ENCODE assay signal across 12 cellular contexts in genomic region chr5:168874713-168875380, GRCh38.
DNase-seq lines count a peak whose midpoint lies in the region; ATAC-seq and TF ChIP-seq lines count a peak whose summit lies in the region.
"Had no signal": no experiment of that assay in that cellular context is flagged by ENCODE, and none has a peak within 500 bp of the region (broad histone marks: within the 10 kb centered on the region; RNA-seq: fewer than 3 reads in every experiment).

No MANE protein-coding gene starts in this region.

- POLR2A ChIA-PET in AG04449 (lab: Yijun Ruan, JAX) = no interaction called here
- POLR2A ChIA-PET in CD8-positive, alpha-beta memory T cell (lab: Charles Lee) = no interaction called here

- H3F3A ChIP-seq in GM23248 (ENCODE audit: insufficient read depth) = no peaks in the 10 kb centered on the region

- H2AFZ ChIP-seq in GM23248 = no peak overlapping the region

- H3K27me3 ChIP-seq in GM23248 (replicated peaks; ENCODE audit: insufficient read depth) = no peaks in the 10 kb centered on the region
- no peaks in the 10 kb centered on the region for H3K27me3 ChIP-seq in CD8-positive, alpha-beta memory T cell (ENCODE audit: insufficient read depth, low read length, poor library complexity, severe bottlenecking)
- H3K27me3 ChIP-seq: sigmoid colon had no signal

- DNase-seq in AG04449 (ENCODE audit: low read depth, low spot score) (no peak), GM23248 (peak; percentile 23), RKO (ENCODE audit: low spot score) (peak; percentile 45), glomerular visceral epithelial cell (ENCODE audit: extremely low spot score) (peak; percentile 6)
- DNase-seq in CD8-positive, alpha-beta memory T cell = no peak
- DNase-seq: activated CD4-positive, alpha-beta T cell treated with anti-CD3 and anti-CD28 coated beads for 1 hour; activated naive CD4-positive, alpha-beta T cell treated with anti-CD3 and anti-CD28 coated beads for 36 hours; NCI-H1092 treated with DMSO at 0.1 percent for 48 hours; sigmoid colon had no signal

- in situ Hi-C loops in GM23248 (cut with MboI) = no loop called here

- no peaks in the 10 kb centered on the region for H3K9me2 ChIP-seq in GM23248 (ENCODE audit: insufficient read depth)

- H3K9me3 ChIP-seq in GM23248 (ENCODE audit: low read depth) = no peaks in the 10 kb centered on the region
- no peaks in the 10 kb centered on the region for H3K9me3 ChIP-seq in CD8-positive, alpha-beta memory T cell (ENCODE audit: low read length)
- H3K9me3 ChIP-seq: sigmoid colon had no signal

- H3K4me1 ChIP-seq in GM23248 (ENCODE audit: insufficient read depth) = 0 out of 2 replicates have a peak, but pooled peaks cover 7% of the 10 kb centered on the region
- no peaks in the 10 kb centered on the region for H3K4me1 ChIP-seq in CD8-positive, alpha-beta memory T cell (ENCODE audit: insufficient read depth, low read length)

- H3K36me3 ChIP-seq in GM23248 (ENCODE audit: low read depth) = no peaks in the 10 kb centered on the region
- no peaks in the 10 kb centered on the region for H3K36me3 ChIP-seq in CD8-positive, alpha-beta memory T cell (ENCODE audit: insufficient read depth, low read length)
- H3K36me3 ChIP-seq: sigmoid colon had no signal

- H3K79me2 ChIP-seq in GM23248 (ENCODE audit: insufficient read depth) = no peaks in the 10 kb centered on the region

- H3K4me3 ChIP-seq in AG04449 (ENCODE audit: low read depth, low read length) (no peak overlapping the region), GM23248 (no peak overlapping the region)
- H3K4me3 ChIP-seq in CD8-positive, alpha-beta memory T cell (ENCODE audit: low read length) = no peak overlapping the region
- H3K4me3 ChIP-seq: sigmoid colon had no signal

- CTCF ChIA-PET in AG04449 (lab: Yijun Ruan, JAX) = interaction anchor here (1.4 to 1.7 kb wide), 2 partner anchors 169 to 605 kb away, joined by 4 read pairs; no protein-coding TSS in a partner anchor
- CTCF ChIA-PET in CD8-positive, alpha-beta memory T cell (lab: Charles Lee) = no interaction called here

- 91 to 95% methylated on average over 6 of the region's 6 CpGs for WGBS in GM23248 (ENCODE audit: low coverage in 1 of 2, low lambda C conversion rate in 2 of 2, missing lambda C conversion rate in 2 of 2), 2 experiments

- H3K27me3 Mint-ChIP-seq in CD8-positive, alpha-beta memory T cell = peaks cover 4 to 30% of the 10 kb centered on the region in 2 donors

- H4K20me1 ChIP-seq in GM23248 (ENCODE audit: insufficient read depth) = no peaks in the 10 kb centered on the region

- ATAC-seq in HG02610 (IDR thresholded peaks at IDR 0.05; ENCODE audit: unreplicated experiment) (no peak), HG02623 (IDR thresholded peaks at IDR 0.05; ENCODE audit: unreplicated experiment) (no peak), GM21529 (IDR thresholded peaks at IDR 0.05; ENCODE audit: unreplicated experiment) (no peak)

- no peak overlapping the region for H3K9ac ChIP-seq in GM23248

- peak; percentile 23 for TF ChIP-seq CTCF in AG04449 (IDR thresholded peaks at IDR 0.05; ENCODE audit: insufficient read depth, low read length, missing control alignments)

- no peak overlapping the region for H3K27ac ChIP-seq in GM23248
- H3K27ac ChIP-seq in CD8-positive, alpha-beta memory T cell (ENCODE audit: low read depth, low read length) = no peak overlapping the region
- H3K27ac ChIP-seq: sigmoid colon had no signal

- H3K4me2 ChIP-seq in GM23248 (ENCODE audit: unreplicated experiment) = no peak overlapping the region

- no peaks in the 10 kb centered on the region for H3K4me1 Mint-ChIP-seq in CD8-positive, alpha-beta memory T cell

- H3K4me3 Mint-ChIP-seq in CD8-positive, alpha-beta memory T cell = no peak overlapping the region
- H3K4me3 Mint-ChIP-seq: activated naive CD4-positive, alpha-beta T cell treated with anti-CD3 and anti-CD28 coated beads for 36 hours had no signal

- H3K9me3 Mint-ChIP-seq in CD8-positive, alpha-beta memory T cell = peaks cover 0 to 3% (median 0%) of the 10 kb centered on the region in 5 donors
- H3K9me3 Mint-ChIP-seq: activated naive CD4-positive, alpha-beta T cell treated with anti-CD3 and anti-CD28 coated beads for 36 hours had no signal

- peaks cover 0 to 2% (median 0%) of the 10 kb centered on the region in 3 donors for H3K36me3 Mint-ChIP-seq in CD8-positive, alpha-beta memory T cell

- H3K27ac Mint-ChIP-seq in CD8-positive, alpha-beta memory T cell = no peak overlapping the region
- H3K27ac Mint-ChIP-seq: activated naive CD4-positive, alpha-beta T cell treated with anti-CD3 and anti-CD28 coated beads for 36 hours had no signal

Comparison
In these comparisons a context has a peak if more than half of its experiments do, and no peak if none do; other contexts are left out.
1. DNase-seq: peak in GM23248 (single experiment), RKO (single experiment) and glomerular visceral epithelial cell (single experiment); none in AG04449 (single experiment) and CD8-positive, alpha-beta memory T cell (0 of 5).